In genomic region chr6:43667245-43668150, GRCh38 we compare ENCODE assay signal across 1 cellular context.
TF ChIP-seq lines count a peak whose summit lies in the region.

No MANE protein-coding gene starts in this region.

TF ChIP-seq in K562, 482 proteins besides CTCF, POLR2A, EP300 and RAD21 (continues in another document):
- peak; percentile 67; the same call in 1 of the 2 replicates for TF ChIP-seq ZEB2 (IDR thresholded peaks at IDR 0.05)
- no peak for TF ChIP-seq ZNF280A (IDR thresholded peaks at IDR 0.05; ENCODE audit: low read depth, partially characterized antibody)
- TF ChIP-seq SMAD1 (IDR thresholded peaks at IDR 0.05; ENCODE audit: low read depth, low read length, partially characterized antibody) = no peak
- TF ChIP-seq PHF8 (IDR thresholded peaks at IDR 0.05; ENCODE audit: borderline replicate concordance, low read length) = no peak; the same call in 1 of the 2 replicates
- no peak for TF ChIP-seq PRPF4 (IDR thresholded peaks at IDR 0.05; ENCODE audit: insufficient read depth, low read depth, low read length, poor library complexity, severe bottlenecking)
- peak; percentile 16; the same call in 1 of the 2 replicates for TF ChIP-seq ATF7 (IDR thresholded peaks at IDR 0.05)
- no peak for TF ChIP-seq KDM1A (IDR thresholded peaks at IDR 0.05)
- TF ChIP-seq RERE (CRISPR knock-in tag; IDR thresholded peaks at IDR 0.05; ENCODE audit: borderline replicate concordance) = no peak
- peak; percentile 57; the same call in 1 of the 2 replicates for TF ChIP-seq E2F1 (CRISPR knock-in tag; IDR thresholded peaks at IDR 0.05)
- TF ChIP-seq USF1 (CRISPR knock-in tag; IDR thresholded peaks at IDR 0.05) = no peak
- no peak for TF ChIP-seq ZC3H4 (CRISPR knock-in tag; IDR thresholded peaks at IDR 0.05; ENCODE audit: borderline replicate concordance)
- TF ChIP-seq ZBTB26 (CRISPR knock-in tag; IDR thresholded peaks at IDR 0.05) = peak; percentile 61; the same call in 1 of the 2 replicates
- TF ChIP-seq ZNF511 (CRISPR knock-in tag; IDR thresholded peaks at IDR 0.05) = no peak
- TF ChIP-seq RBM22 (IDR thresholded peaks at IDR 0.05; ENCODE audit: low read depth, low read length, poor library complexity, severe bottlenecking) = peak; percentile 81
- no peak for TF ChIP-seq RBM15 (IDR thresholded peaks at IDR 0.05; ENCODE audit: insufficient read depth, low read length)
- no peak for TF ChIP-seq SMARCB1 (IDR thresholded peaks at IDR 0.05; ENCODE audit: insufficient read length, low read depth)
- TF ChIP-seq RCOR1 (IDR thresholded peaks at IDR 0.05; ENCODE audit: borderline replicate concordance in 1 of 2, low read depth in 2 of 2, low read length in 2 of 2) = peak in 1 of 2 experiments; percentile 67; a peak in 2 of 4 replicates
- peak; percentile 37 for TF ChIP-seq E2F8 (IDR thresholded peaks at IDR 0.05; ENCODE audit: low read depth, partially characterized antibody)
- no peak for TF ChIP-seq ZNF277 (CRISPR knock-in tag; IDR thresholded peaks at IDR 0.05; ENCODE audit: borderline replicate concordance)
- TF ChIP-seq ZNF212 (CRISPR knock-in tag; IDR thresholded peaks at IDR 0.05) = no peak
- TF ChIP-seq KLF13 (tag; IDR thresholded peaks at IDR 0.05; ENCODE audit: borderline replicate concordance, low read depth) = no peak
- peak; percentile 87 for TF ChIP-seq ERF (CRISPR knock-in tag; IDR thresholded peaks at IDR 0.05)
- 0 out of 2 replicates have a peak, but pooled peaks have one; percentile 76 for TF ChIP-seq ZHX1 (conservative IDR thresholded peaks at IDR 0.05; ENCODE audit: low read length)
- TF ChIP-seq RREB1 (CRISPR knock-in tag; IDR thresholded peaks at IDR 0.05) = peak; percentile 90
- no peak; the same call in 1 of the 2 replicates for TF ChIP-seq SMARCE1 (IDR thresholded peaks at IDR 0.05)
- TF ChIP-seq GATA2 (CRISPR knock-in tag; IDR thresholded peaks at IDR 0.05) = no peak
- TF ChIP-seq CREM (IDR thresholded peaks at IDR 0.05; ENCODE audit: low read depth) = peak; percentile 62
- TF ChIP-seq E2F3 (CRISPR knock-in tag; IDR thresholded peaks at IDR 0.05) = no peak
